Comparison of ENCODE assay signal across 16 cellular contexts in genomic region chr12:93126069-93126474, GRCh38.
DNase-seq lines count a peak whose midpoint lies in the region; ATAC-seq, FAIRE-seq and TF ChIP-seq lines count a peak whose summit lies in the region.
"Had no signal": no experiment of that assay in that cellular context is flagged by ENCODE, and none has a peak within 500 bp of the region (broad histone marks: within the 10 kb centered on the region; RNA-seq: fewer than 3 reads in every experiment).

No MANE protein-coding gene starts in this region.

- H3K27ac Mint-ChIP-seq in activated CD4-positive, alpha-beta memory T cell treated with anti-CD3 and anti-CD28 coated beads for 36 hours, result no peak overlapping the region
- H3K27ac Mint-ChIP-seq: activated naive CD8-positive, alpha-beta T cell treated with anti-CD3 and anti-CD28 coated beads, Interleukin-2, amount 10 ng/mL, durations not matched to agents 7 days and 5 days had no signal

- H3K36me3 Mint-ChIP-seq in activated CD4-positive, alpha-beta memory T cell treated with anti-CD3 and anti-CD28 coated beads for 36 hours, result no peaks in the 10 kb centered on the region
- H3K36me3 Mint-ChIP-seq: activated naive CD8-positive, alpha-beta T cell treated with anti-CD3 and anti-CD28 coated beads, Interleukin-2, amount 10 ng/mL, durations not matched to agents 7 days and 5 days had no signal

- H3K36me3 ChIP-seq in BLaER1 treated with 17β-estradiol and CSF1 and Interleukin-3, amounts not matched to agents 10 nM and 100 nM, result no peaks in the 10 kb centered on the region
- no peaks in the 10 kb centered on the region for H3K36me3 ChIP-seq in esophagus muscularis mucosa
- no peaks in the 10 kb centered on the region for H3K36me3 ChIP-seq in pancreas
- H3K36me3 ChIP-seq: colonic mucosa had no signal

- no peak overlapping the region for H3K4me3 Mint-ChIP-seq in activated CD4-positive, alpha-beta memory T cell treated with anti-CD3 and anti-CD28 coated beads for 36 hours
- H3K4me3 Mint-ChIP-seq: activated naive CD8-positive, alpha-beta T cell treated with anti-CD3 and anti-CD28 coated beads, Interleukin-2, amount 10 ng/mL, durations not matched to agents 7 days and 5 days had no signal

- CTCF ChIA-PET in activated CD4-positive, alpha-beta memory T cell treated with anti-CD3 and anti-CD28 coated beads for 36 hours (lab: Charles Lee), result no interaction called here

- TF ChIP-seq POLR2A in esophagus muscularis mucosa (IDR thresholded peaks at IDR 0.05; ENCODE audit: low read depth), result no peak

- H3K9me3 ChIP-seq in BLaER1 treated with 17β-estradiol and CSF1 and Interleukin-3, amounts not matched to agents 10 nM and 100 nM (replicated peaks in 1 of 11), result peaks cover 0 to 5% (median 0%) of the 10 kb centered on the region in 11 experiments; a peak in 2 of 22 replicates
- no peaks in the 10 kb centered on the region for H3K9me3 ChIP-seq in esophagus muscularis mucosa
- no peaks in the 10 kb centered on the region for H3K9me3 ChIP-seq in pancreas
- H3K9me3 ChIP-seq: colonic mucosa had no signal

- DNase-seq in esophagus muscularis mucosa (ENCODE audit: extremely low spot score), result no peak
- no peak for DNase-seq in activated CD4-positive, alpha-beta memory T cell treated with anti-CD3 and anti-CD28 coated beads for 36 hours
- no peak for DNase-seq in pancreas
- DNase-seq in stimulated activated CD4-positive, alpha-beta T cell treated with anti-CD3 and anti-CD28 coated beads, Interleukin-4, amount 100 ng/mL, for 1 hour, result no peak
- DNase-seq: activated naive CD8-positive, alpha-beta T cell treated with anti-CD3 and anti-CD28 coated beads, Interleukin-2, amount 10 ng/mL, durations not matched to agents 7 days and 5 days; colonic mucosa; DND-41; H7; left cardiac atrium; NCI-H1048; NCI-H526 treated with DMSO at 0.1 percent for 48 hours; SHP77 treated with DMSO at 0.1 percent for 48 hours had no signal

- no peak overlapping the region for H3K9ac ChIP-seq in BLaER1 treated with 17β-estradiol and CSF1 and Interleukin-3, amounts not matched to agents 10 nM and 100 nM

- TF ChIP-seq CTCF in esophagus muscularis mucosa (IDR thresholded peaks at IDR 0.05) (no peak), pancreas (IDR thresholded peaks at IDR 0.05) (no peak)

- H3K4me1 ChIP-seq in BLaER1 treated with 17β-estradiol and CSF1 and Interleukin-3, amounts not matched to agents 10 nM and 100 nM, result peaks cover 18 to 47% (median 32%) of the 10 kb centered on the region in 10 experiments
- H3K4me1 ChIP-seq in esophagus muscularis mucosa (peaks cover 32 to 58% (median 51%) of the 10 kb centered on the region in 4 donors), pancreas (peaks cover 0 to 6% (median 4%) of the 10 kb centered on the region in 3 donors)
- H3K4me1 ChIP-seq: colonic mucosa had no signal

- H3K27ac ChIP-seq in BLaER1 treated with 17β-estradiol and CSF1 and Interleukin-3, amounts not matched to agents 10 nM and 100 nM, result 0 out of 22 replicates have a peak overlapping the region, but pooled peaks of 2 of the 11 experiments have one; percentile 3 to 13
- H3K27ac ChIP-seq in esophagus muscularis mucosa (replicated peaks in 1 of 4) (peak overlapping the region; percentile 80 to 87 (median 84)), pancreas (no peak overlapping the region)
- H3K27ac ChIP-seq: colonic mucosa had no signal

- no peak for FAIRE-seq in pancreas (lab: Jason Lieb, UNC)

- intact Hi-C loops in esophagus muscularis mucosa (cut with DNase I), result loop anchor here (5.0 to 10.0 kb wide), 2 partner anchors 56 to 259 kb away; no protein-coding TSS in a partner anchor
- intact Hi-C loops in activated CD4-positive, alpha-beta memory T cell treated with anti-CD3 and anti-CD28 coated beads for 36 hours (cut with micrococcal nuclease), result no loop called here
- intact Hi-C loops in pancreas (cut with DNase I), result no loop called here

- H3K4me1 Mint-ChIP-seq in activated CD4-positive, alpha-beta memory T cell treated with anti-CD3 and anti-CD28 coated beads for 36 hours (ENCODE audit: low read depth), result no peaks in the 10 kb centered on the region
- H3K4me1 Mint-ChIP-seq: activated naive CD8-positive, alpha-beta T cell treated with anti-CD3 and anti-CD28 coated beads, Interleukin-2, amount 10 ng/mL, durations not matched to agents 7 days and 5 days had no signal

- ATAC-seq in GM19438 (IDR thresholded peaks at IDR 0.05; ENCODE audit: low read depth, unreplicated experiment) (peak; percentile 40), HG03097 (IDR thresholded peaks at IDR 0.05; ENCODE audit: low FRiP score, unreplicated experiment) (peak; percentile 60), pancreas (no peak), GM18873 (IDR thresholded peaks at IDR 0.05; ENCODE audit: low FRiP score, unreplicated experiment) (no peak)
- ATAC-seq: left cardiac atrium had no signal

- TF ChIP-seq EP300 in esophagus muscularis mucosa (IDR thresholded peaks at IDR 0.05), result no peak

- no peak overlapping the region for H3K4me3 ChIP-seq in BLaER1 treated with 17β-estradiol and CSF1 and Interleukin-3, amounts not matched to agents 10 nM and 100 nM
- H3K4me3 ChIP-seq in esophagus muscularis mucosa (no peak overlapping the region), pancreas (no peak overlapping the region)
- H3K4me3 ChIP-seq: colonic mucosa had no signal

- H3K27me3 ChIP-seq in BLaER1 treated with 17β-estradiol and CSF1 and Interleukin-3, amounts not matched to agents 10 nM and 100 nM, result no peaks in the 10 kb centered on the region
- H3K27me3 ChIP-seq in esophagus muscularis mucosa (no peaks in the 10 kb centered on the region), pancreas (no peaks in the 10 kb centered on the region)
- H3K27me3 ChIP-seq: colonic mucosa had no signal

- H3K9me3 Mint-ChIP-seq in activated CD4-positive, alpha-beta memory T cell treated with anti-CD3 and anti-CD28 coated beads for 36 hours, result no peaks in the 10 kb centered on the region
- H3K9me3 Mint-ChIP-seq: activated naive CD8-positive, alpha-beta T cell treated with anti-CD3 and anti-CD28 coated beads, Interleukin-2, amount 10 ng/mL, durations not matched to agents 7 days and 5 days had no signal

- 100% methylated on average over 2 of the region's 2 CpGs for WGBS in esophagus muscularis mucosa
- WGBS in pancreas, 2 donors, result 96 to 100% methylated on average over 2 of the region's 2 CpGs

- peak overlapping the region; percentile 18 to 72 (median 59); a peak in 21 of 22 replicates for H3K4me2 ChIP-seq in BLaER1 treated with 17β-estradiol and CSF1 and Interleukin-3, amounts not matched to agents 10 nM and 100 nM

- H4K20me1 ChIP-seq in BLaER1 treated with 17β-estradiol and CSF1 and Interleukin-3, amounts not matched to agents 10 nM and 100 nM, result no peaks in the 10 kb centered on the region

- H3K27me3 Mint-ChIP-seq in activated CD4-positive, alpha-beta memory T cell treated with anti-CD3 and anti-CD28 coated beads for 36 hours, result no peaks in the 10 kb centered on the region
- H3K27me3 Mint-ChIP-seq: activated naive CD8-positive, alpha-beta T cell treated with anti-CD3 and anti-CD28 coated beads, Interleukin-2, amount 10 ng/mL, durations not matched to agents 7 days and 5 days had no signal

- POLR2A ChIA-PET in activated CD4-positive, alpha-beta memory T cell treated with anti-CD3 and anti-CD28 coated beads for 36 hours (lab: Charles Lee), result no interaction called here

Comparison
In these comparisons a context has a peak if more than half of its experiments do, and no peak if none do; other contexts are left out.
1. H3K27ac ChIP-seq: peak in esophagus muscularis mucosa (4 of 4); none in pancreas (0 of 4).
2. ATAC-seq: peak in GM19438 (single experiment) and HG03097 (single experiment); none in pancreas (0 of 4) and GM18873 (single experiment).